Comparison of ENCODE assay signal across 1 cellular context in the genomic region with DNA sequence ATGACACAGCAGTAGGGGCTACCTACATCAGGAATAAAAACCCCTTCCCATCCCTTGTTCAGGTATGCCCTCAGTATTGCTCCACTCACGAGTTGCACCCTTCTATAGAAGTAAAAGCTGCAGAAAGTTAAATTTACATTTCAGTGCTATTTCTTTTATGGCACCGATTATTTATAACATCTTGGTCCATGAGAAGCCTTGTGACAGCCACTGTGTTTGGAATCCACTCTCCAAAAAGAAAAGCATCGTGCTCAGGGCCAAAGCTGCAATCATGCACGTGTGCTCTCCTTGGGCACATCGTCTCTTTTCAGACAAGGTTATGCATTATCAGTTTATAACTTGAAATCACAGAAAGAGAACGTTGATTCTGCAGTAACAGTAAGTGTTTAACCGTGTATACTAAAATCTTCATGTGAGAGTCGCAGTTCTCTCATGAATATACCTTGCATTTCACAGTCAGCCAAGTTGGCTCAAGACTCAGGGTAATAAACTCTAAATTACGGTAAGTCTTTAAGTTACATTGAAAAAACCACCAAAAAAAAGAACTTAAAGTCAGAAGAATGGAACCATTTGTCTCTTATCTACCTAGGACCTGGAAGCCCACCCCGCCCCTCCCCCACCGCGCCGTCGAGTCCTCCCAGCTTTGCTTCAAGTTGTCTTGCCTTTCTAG.
TF ChIP-seq lines count a peak whose summit lies in the region.

No MANE protein-coding gene starts in this region.

TF ChIP-seq in HepG2, 621 proteins besides CTCF, POLR2A, EP300 and RAD21 (continued from another document):
- TF ChIP-seq HMGXB3 (CRISPR knock-in tag; IDR thresholded peaks at IDR 0.05; ENCODE audit: borderline replicate concordance), result no peak; the same call in none of the 2 replicates
- no peak for TF ChIP-seq FOXK2 (IDR thresholded peaks at IDR 0.05)
- peak; percentile 4; the same call in 1 of the 2 replicates for TF ChIP-seq ATF2 (CRISPR knock-in tag; IDR thresholded peaks at IDR 0.05)
